Comparison of ENCODE assay signal across 8 cellular contexts in the genomic region with DNA sequence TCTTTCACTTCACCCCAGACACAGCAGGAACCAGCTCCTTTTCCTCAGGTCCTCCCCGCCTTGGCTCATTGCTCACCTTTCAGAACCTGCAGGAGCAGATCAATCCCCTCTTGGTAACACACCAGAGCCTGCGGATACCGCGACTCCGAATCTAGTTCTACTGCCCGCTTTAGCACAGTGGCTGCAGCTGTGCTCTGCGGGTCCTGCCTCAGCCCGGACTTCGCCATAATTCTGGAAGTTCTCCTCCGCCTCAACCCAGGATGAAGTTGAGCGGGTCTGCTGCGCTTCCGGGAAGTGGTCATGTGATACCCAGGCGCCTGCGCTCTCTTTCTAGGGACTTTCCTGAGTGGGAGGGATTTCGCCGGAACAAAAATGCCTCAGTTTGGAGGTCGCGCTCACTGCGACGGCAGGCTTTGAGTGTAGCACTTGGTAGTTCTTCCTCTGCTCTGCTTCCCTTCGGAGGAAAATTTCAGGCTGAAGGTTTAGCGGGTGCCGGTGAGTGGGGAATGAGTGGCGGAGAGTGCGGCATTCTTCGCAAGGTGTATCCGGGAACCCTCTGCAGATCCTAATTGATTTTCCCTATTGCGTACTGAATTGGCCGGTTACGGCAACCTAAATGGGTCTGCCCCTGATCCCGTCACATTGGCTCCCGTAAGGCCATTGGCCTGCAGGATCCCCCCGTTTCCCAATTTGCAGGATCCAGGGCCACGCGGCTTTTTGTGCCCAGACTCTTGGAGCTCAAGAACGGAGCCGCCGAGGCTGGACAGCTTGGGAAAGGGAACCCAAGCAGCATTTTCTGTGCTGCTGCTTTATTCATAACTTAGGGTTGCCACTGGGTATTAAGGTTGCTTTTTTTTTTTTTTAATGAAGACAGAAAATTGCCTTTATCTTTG. TPM values are rescaled to one million over a fixed set of nuclear protein-coding genes. Genes with fewer than 3 reads are reported as not detected.
DNase-seq lines count a peak whose midpoint lies in the region; ATAC-seq and TF ChIP-seq lines count a peak whose summit lies in the region.

A gene (minus strand): TSS at position 304 of the 893 bp plus-strand sequence. CDS start 77 bp downstream, at position 227.
A gene (plus strand): TSS at position 430 of the 893 bp plus-strand sequence. CDS start 5,020 bp downstream, outside the sequence.

- H3K9me2 ChIP-seq in Karpas-422 (replicated peaks; ENCODE audit: insufficient read depth, low read length), result no peaks in the 10 kb centered on the region

- peak within 1 kb of the TSS; percentile 97 for H3K4me3 ChIP-seq in Karpas-422 (ENCODE audit: low read length)
- peak within 1 kb of the TSS; percentile 58 to 97 (median 63) for H3K4me3 ChIP-seq in esophagus squamous epithelium

- no peaks in the 10 kb centered on the region for H3K9me3 ChIP-seq in Karpas-422 (ENCODE audit: low read length)
- H3K9me3 ChIP-seq in esophagus squamous epithelium, result no peaks in the 10 kb centered on the region

- TF ChIP-seq CTCF in esophagus squamous epithelium (IDR thresholded peaks at IDR 0.05), result peak in 1 of 6 experiments; percentile 50

- 0% methylated on average over 31 to 37 of the region's 39 CpGs for WGBS in esophagus squamous epithelium, 2 donors

- peak within 1 kb of the TSS; percentile 88 for H3K9ac ChIP-seq in Karpas-422 (ENCODE audit: low read length)

- H3K27ac ChIP-seq in Karpas-422 (ENCODE audit: low read length), result peak within 1 kb of the TSS; percentile 36; the same call in 1 of the 2 replicates
- H3K27ac ChIP-seq in esophagus squamous epithelium, result peak within 1 kb of the TSS; percentile 67 to 81 (median 79)

- peak; percentile 83 for ATAC-seq in GM21825 (IDR thresholded peaks at IDR 0.05; ENCODE audit: unreplicated experiment)

- DNase-seq in DMS79 treated with DMSO at 0.1 percent for 48 hours (lab: John Stamatoyannopoulos, UW), result peak; percentile 97
- DNase-seq in Karpas-422, result peak; percentile 97
- DNase-seq in RKO (ENCODE audit: low spot score), result peak; percentile 96
- peak; percentile 83 for DNase-seq in activated T-helper 1 cell treated with Interleukin-2 at 50 U/mL for 16 hours (ENCODE audit: low read depth)
- peak; percentile 56 for DNase-seq in esophagus squamous epithelium (lab: John Stamatoyannopoulos, UW)
- DNase-seq in myocyte (ENCODE audit: low read depth), result peak; percentile 97
- peak; percentile 69 to 78 for DNase-seq in stimulated activated CD8-positive, alpha-beta memory T cell treated with anti-CD3 and anti-CD28 coated beads, Interleukin-7, amount 100 ng/mL, for 48 hours (ENCODE audit: extremely low read depth in 1 of 2, low read depth in 1 of 2)

- H3K36me3 ChIP-seq in Karpas-422 (ENCODE audit: insufficient read depth, low read length), result peaks cover 4% of the 10 kb centered on the region; the same call in 1 of the 2 replicates
- H3K36me3 ChIP-seq in esophagus squamous epithelium, result no peaks in the 10 kb centered on the region

- intact Hi-C loops in esophagus squamous epithelium (cut with DNase I), result loop anchor here (10.0 kb wide), 1 partner anchor 154 kb away; a partner anchor contains a TSS

- peak within 1 kb of the TSS; percentile 83 for H3K4me2 ChIP-seq in Karpas-422 (ENCODE audit: low read depth, low read length, poor library complexity, severe bottlenecking)

- H3K79me2 ChIP-seq in Karpas-422 (ENCODE audit: low read length), result peaks cover 96% of the 10 kb centered on the region

- no peaks in the 10 kb centered on the region for H4K20me1 ChIP-seq in Karpas-422 (ENCODE audit: insufficient read depth, low read depth, low read length)

- peak in 2 of 4 donors; percentile 32 to 45 for TF ChIP-seq POLR2A in esophagus squamous epithelium (IDR thresholded peaks at IDR 0.05)

- H3K4me1 ChIP-seq in Karpas-422 (ENCODE audit: low read length) (peaks cover 35% of the 10 kb centered on the region), esophagus squamous epithelium (peaks cover 14 to 55% (median 21%) of the 10 kb centered on the region in 3 donors)

- no peaks in the 10 kb centered on the region for H3K27me3 ChIP-seq in Karpas-422 (ENCODE audit: low read length)
- no peaks in the 10 kb centered on the region for H3K27me3 ChIP-seq in esophagus squamous epithelium

- peak within 1 kb of the TSS; percentile 57; the same call in 1 of the 2 replicates for H2AFZ ChIP-seq in Karpas-422 (ENCODE audit: low read length)

RNA-seq across cellular contexts. Expression of the first gene that starts in this region (rescaled TPM):
- total RNA-seq in Karpas-422 (2014; rRNA removed; shearing (Covaris generic); ENCODE audit: low replicate concordance), result 28.4 and 55.6 TPM in 2 replicates
- total RNA-seq in esophagus squamous epithelium, result 10 to 100 TPM; 10.8 to 32.3 (median 28.7) TPM
- 30.3 and 31.1 TPM in 2 replicates for total RNA-seq in myocyte
- 15.7 TPM for polyA plus RNA-seq in myocyte (2012)

RNA-seq across cellular contexts. Expression of the second gene that starts in this region (rescaled TPM):
- total RNA-seq in Karpas-422 (2014; rRNA removed; shearing (Covaris generic); ENCODE audit: low replicate concordance), result 32.1 and 47.1 TPM in 2 replicates
- total RNA-seq in esophagus squamous epithelium (10 to 100 TPM; 18.3 to 35.9 (median 32.8) TPM), myocyte (53.2 and 65.8 TPM in 2 replicates)
- 20.5 TPM for polyA plus RNA-seq in myocyte (2012)

Comparison
In these comparisons a context has a peak if more than half of its experiments do, and no peak if none do; other contexts are left out.
1. Peak in every context shown above with its lines: DNase-seq, ATAC-seq, H3K4me3 ChIP-seq and H3K27ac ChIP-seq.